22 cellular contexts compared by ENCODE assay signal in the genomic region with DNA sequence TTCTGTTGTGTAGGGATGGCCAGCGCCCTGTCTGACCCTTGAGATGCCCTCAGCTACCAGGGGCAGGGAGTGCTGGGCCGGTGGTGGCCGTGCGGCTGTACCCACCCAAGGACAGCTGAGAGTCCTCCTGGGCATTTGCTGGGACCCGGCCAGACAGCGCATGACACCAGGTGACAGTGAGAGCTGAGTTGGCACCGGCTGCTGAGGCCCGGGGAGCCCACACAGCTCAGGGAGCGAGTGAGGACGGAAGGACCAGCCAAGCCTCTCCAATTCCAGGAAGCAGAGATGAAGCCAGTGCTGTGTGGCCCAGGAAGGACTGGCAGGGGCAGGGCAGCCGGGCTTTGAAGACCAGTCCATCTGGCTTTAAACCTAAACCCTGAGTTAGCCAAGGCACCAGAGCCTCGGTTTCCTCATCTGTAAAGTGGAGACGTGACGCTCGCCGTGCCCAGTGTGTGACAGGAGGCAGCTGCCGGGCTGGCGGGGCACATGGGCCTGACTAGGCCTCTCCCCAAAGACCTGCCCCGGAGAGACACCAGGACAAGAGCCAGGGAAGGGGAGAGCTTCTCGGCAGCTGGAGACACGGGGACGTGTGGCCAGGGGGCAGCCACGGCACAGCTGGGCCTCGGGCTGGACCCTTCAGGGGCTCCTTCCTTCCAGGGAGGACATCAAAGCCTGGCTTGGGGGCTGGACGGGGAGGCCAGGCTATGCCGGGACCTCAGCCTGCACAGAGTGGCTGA. TPM values are rescaled to one million over a fixed set of nuclear protein-coding genes. Genes with fewer than 3 reads are reported as not detected.
DNase-seq lines count a peak whose midpoint lies in the region; ATAC-seq and TF ChIP-seq lines count a peak whose summit lies in the region.
"Had no signal": no experiment of that assay in that cellular context is flagged by ENCODE, and none has a peak within 500 bp of the region (broad histone marks: within the 10 kb centered on the region; RNA-seq: fewer than 3 reads in every experiment).

No MANE protein-coding gene starts in this region.

- no peaks in the 10 kb centered on the region for H3K36me3 ChIP-seq in left lung
- H3K36me3 ChIP-seq in stomach: no peaks in the 10 kb centered on the region
- H3K36me3 ChIP-seq: ascending aorta had no signal

- WGBS in stomach, 5 donors: 64 to 77% (median 65%) methylated on average over 10 to 26 of the region's 26 CpGs

- TF ChIP-seq CTCF in endothelial cell (IDR thresholded peaks at IDR 0.05; ENCODE audit: unreplicated experiment) (no peak), left lung (IDR thresholded peaks at IDR 0.05) (no peak), stomach (IDR thresholded peaks at IDR 0.05) (no peak)

- H3K4me1 Mint-ChIP-seq in endothelial cell (ENCODE audit: unreplicated experiment): peaks cover 11% of the 10 kb centered on the region

- H3K36me3 Mint-ChIP-seq in endothelial cell (ENCODE audit: low read depth, unreplicated experiment): no peaks in the 10 kb centered on the region
- H3K36me3 Mint-ChIP-seq: activated CD4-positive, alpha-beta memory T cell treated with anti-CD3 and anti-CD28 coated beads for 36 hours; T-cell had no signal

- no peak for TF ChIP-seq EP300 in stomach (IDR thresholded peaks at IDR 0.05)

- peak overlapping the region; percentile 39 to 99 for H3K27ac ChIP-seq in left lung
- H3K27ac ChIP-seq in stomach: peak overlapping the region; percentile 49 to 95 (median 67)
- H3K27ac ChIP-seq: ascending aorta had no signal

- H3K4me1 ChIP-seq in left lung (peaks cover 22 to 78% of the 10 kb centered on the region in 2 donors), stomach (peaks cover 55 to 90% (median 86%) of the 10 kb centered on the region in 4 donors)

- H3K4me3 ChIP-seq in left lung (no peak overlapping the region), stomach (no peak overlapping the region)
- H3K4me3 ChIP-seq: ascending aorta, mucosa of descending colon had no signal

- H3K27me3 Mint-ChIP-seq in endothelial cell (ENCODE audit: unreplicated experiment): peaks cover 13% of the 10 kb centered on the region

- ATAC-seq in left lung: no peak
- ATAC-seq in activated CD4-positive, CD25-positive, alpha-beta regulatory T cell treated with anti-CD3 and anti-CD28 coated beads, Interleukin-2, amount 50 U/mL, for 24 hours: no peak
- ATAC-seq: effector memory CD8-positive, alpha-beta T cell; mucosa of descending colon; T-cell had no signal

- H3K27me3 ChIP-seq in left lung (no peaks in the 10 kb centered on the region), stomach (no peaks in the 10 kb centered on the region)
- H3K27me3 ChIP-seq: ascending aorta had no signal

- H3K27ac Mint-ChIP-seq in endothelial cell (ENCODE audit: unreplicated experiment): peak overlapping the region; percentile 2
- H3K27ac Mint-ChIP-seq: activated CD4-positive, alpha-beta memory T cell treated with anti-CD3 and anti-CD28 coated beads for 36 hours; activated naive CD4-positive, alpha-beta T cell treated with anti-CD3 and anti-CD28 coated beads for 36 hours; effector memory CD8-positive, alpha-beta T cell; HFFc6; T-cell had no signal

- H3K9me3 Mint-ChIP-seq in endothelial cell (ENCODE audit: unreplicated experiment): no peaks in the 10 kb centered on the region
- H3K9me3 Mint-ChIP-seq: activated CD4-positive, alpha-beta memory T cell treated with anti-CD3 and anti-CD28 coated beads for 36 hours; activated naive CD4-positive, alpha-beta T cell treated with anti-CD3 and anti-CD28 coated beads for 36 hours; effector memory CD8-positive, alpha-beta T cell; HFFc6; T-cell had no signal

- H3K9me3 ChIP-seq in left lung: no peaks in the 10 kb centered on the region
- H3K9me3 ChIP-seq in stomach: no peaks in the 10 kb centered on the region
- H3K9me3 ChIP-seq: ascending aorta, mucosa of descending colon had no signal

- peak overlapping the region; percentile 60 for H3K4me3 Mint-ChIP-seq in endothelial cell (ENCODE audit: unreplicated experiment)
- H3K4me3 Mint-ChIP-seq: activated CD4-positive, alpha-beta memory T cell treated with anti-CD3 and anti-CD28 coated beads for 36 hours; activated naive CD4-positive, alpha-beta T cell treated with anti-CD3 and anti-CD28 coated beads for 36 hours; effector memory CD8-positive, alpha-beta T cell; HFFc6; T-cell had no signal

- DNase-seq in NCI-H2196 (lab: John Stamatoyannopoulos, UW; ENCODE audit: unreplicated experiment): peak; percentile 36
- DNase-seq in endothelial cell (ENCODE audit: low spot score): no peak
- no peak for DNase-seq in left lung
- no peak for DNase-seq in stomach
- no peak for DNase-seq in dedifferentiated amniotic fluid mesenchymal stem cell (ENCODE audit: extremely low spot score)
- no peak for DNase-seq in HK-2 (ENCODE audit: unreplicated experiment)
- DNase-seq: activated CD4-positive, alpha-beta memory T cell treated with anti-CD3 and anti-CD28 coated beads for 36 hours; activated naive CD4-positive, alpha-beta T cell treated with anti-CD3 and anti-CD28 coated beads for 36 hours; COR-L47; effector memory CD8-positive, alpha-beta T cell; HFFc6; hippocampal formation; NCI-H1436 treated with DMSO at 0.1 percent for 48 hours; NCI-H446 treated with DMSO at 0.1 percent for 48 hours; stimulated activated CD4-positive, alpha-beta T cell treated with anti-CD3 and anti-CD28 coated beads, Interleukin-2, amount 100 ng/mL, for 24 hours; T-cell had no signal

- intact Hi-C loops in left lung (cut with DNase I): no loop called here
- intact Hi-C loops in stomach (cut with DNase I; ENCODE audit: low total_unique reads): no loop called here

- no peak for TF ChIP-seq POLR2A in stomach (IDR thresholded peaks at IDR 0.05)

RNA-seq across cellular contexts. Expression of gene AGPAT2, which starts 3.0 kb away (rescaled TPM):
- 38.9 TPM for total RNA-seq in endothelial cell (ENCODE audit: unreplicated experiment)
- total RNA-seq in left lung: 100 to 1,000 TPM; 127 to 170 TPM
- 100 to 1,000 TPM in 2 of 5 donors, 10 to 100 TPM in 3; 49.6 to 135 (median 68.8) TPM for total RNA-seq in stomach
- 10 to 100 TPM; 32.7 to 88.7 (median 75.1) TPM for polyA plus RNA-seq in stomach

RNA-seq across cellular contexts. Expression of gene DIPK1B, which starts 22.1 kb away (rescaled TPM):
- total RNA-seq in endothelial cell (ENCODE audit: unreplicated experiment) (293 TPM), left lung (10 to 100 TPM; 12.6 to 12.7 TPM), stomach (10 to 100 TPM in 1 of 5 donors, 1 to 10 TPM in 2, under 1 TPM in 1, not detected in 1; 0.45 to 10.4 (median 5.8) TPM)
- 1 to 10 TPM; 1.6 to 4.7 (median 4.0) TPM for polyA plus RNA-seq in stomach
- total RNA-seq: activated CD4-positive, alpha-beta memory T cell treated with anti-CD3 and anti-CD28 coated beads for 36 hours; HFFc6 had no signal
- polyA plus RNA-seq: keratinocyte had no signal

RNA-seq across cellular contexts. Expression of gene EGFL7, which starts 27.6 kb away (rescaled TPM):
- total RNA-seq in endothelial cell (ENCODE audit: unreplicated experiment) (945 TPM), left lung (100 to 1,000 TPM; 105 to 165 TPM), stomach (1,000 to 10,000 TPM in 1 of 5 donors, 10 to 100 TPM in 4; 20.9 to 1,085 (median 42.0) TPM)
- 100 to 1,000 TPM in 1 of 3 donors, 10 to 100 TPM in 2; 44.8 to 113 (median 79.2) TPM for polyA plus RNA-seq in stomach

RNA-seq across cellular contexts. Expression of gene LCN10, which starts 52.5 kb away (rescaled TPM):
- total RNA-seq in endothelial cell (ENCODE audit: unreplicated experiment) (not detected), left lung (10 to 100 TPM in 1 of 2 donors, under 1 TPM in 1; 0.32 to 10.0 TPM), stomach (10 to 100 TPM in 1 of 5 donors, 1 to 10 TPM in 3, under 1 TPM in 1; 0.58 to 25.5 (median 4.9) TPM)
- polyA plus RNA-seq in stomach: 10 to 100 TPM in 2 of 3 donors, 1 to 10 TPM in 1; 7.7 to 18.4 (median 10.2) TPM
- total RNA-seq: chondrocyte, G401, HFFc6 had no signal
- polyA plus RNA-seq: keratinocyte had no signal

RNA-seq across cellular contexts. Expression of gene LCN6, which starts 58.1 kb away (rescaled TPM):
- total RNA-seq in endothelial cell (ENCODE audit: unreplicated experiment) (not detected), left lung (10 to 100 TPM in 1 of 2 donors, under 1 TPM in 1; 0.38 to 18.9 TPM), stomach (10 to 100 TPM in 2 of 5 donors, 1 to 10 TPM in 1, not detected in 2; 7.0 to 31.2 (median 12.5) TPM)
- 10 to 100 TPM; 18.8 to 23.2 (median 19.5) TPM for polyA plus RNA-seq in stomach
- total RNA-seq: activated CD4-positive, alpha-beta memory T cell treated with anti-CD3 and anti-CD28 coated beads for 36 hours; activated naive CD4-positive, alpha-beta T cell treated with anti-CD3 and anti-CD28 coated beads for 36 hours; chondrocyte; G401; HFFc6; T-cell had no signal
- polyA plus RNA-seq: keratinocyte had no signal

Comparison
In these comparisons a context has a peak if more than half of its experiments do, and no peak if none do; other contexts are left out.
1. RNA of gene DIPK1B, which starts 22.1 kb away (total RNA-seq): 293 TPM in endothelial cell (single experiment); 12.6 to 12.7 TPM in left lung and 0.45 to 10.4 TPM in stomach; every median in the first group is over 10 times any median in the second.